ENCODE assay signal across 22 cellular contexts in genomic region chr9:12854218-12854617, GRCh38.
DNase-seq lines count a peak whose midpoint lies in the region; ATAC-seq, FAIRE-seq and TF ChIP-seq lines count a peak whose summit lies in the region.
"Had no signal": no experiment of that assay in that cellular context is flagged by ENCODE, and none has a peak within 500 bp of the region (broad histone marks: within the 10 kb centered on the region; RNA-seq: fewer than 3 reads in every experiment).

No MANE protein-coding gene starts in this region.

- FAIRE-seq in bronchial epithelial cell (lab: Jason Lieb, UNC) = no peak
- FAIRE-seq in GM19239 (lab: Jason Lieb, UNC) = no peak
- FAIRE-seq: GM12892, GM18507 had no signal

- no peaks in the 10 kb centered on the region for H3K27me3 ChIP-seq in bronchial epithelial cell (ENCODE audit: control insufficient read depth, insufficient read depth, low read length)
- H3K27me3 ChIP-seq: BE2C had no signal

- no peaks in the 10 kb centered on the region for H3K36me3 ChIP-seq in bronchial epithelial cell (ENCODE audit: control insufficient read depth, insufficient read depth, low read length)
- H3K36me3 ChIP-seq: BE2C had no signal

- TF ChIP-seq CTCF in bronchial epithelial cell (IDR thresholded peaks at IDR 0.05; ENCODE audit: insufficient read depth, low read length, severe bottlenecking) = no peak

- DNase-seq in ELR (ENCODE audit: low read depth) (peak; percentile 24), bronchial epithelial cell (ENCODE audit: low read depth) (peak; percentile 70), left colon (no peak), CD1c-positive myeloid dendritic cell (ENCODE audit: extremely low spot score) (no peak), GM19239 (ENCODE audit: insufficient read length, low spot score) (no peak)
- DNase-seq: BE2C; Caco-2; CD4-positive, alpha-beta T cell; DMS153; GF-D8; H9; Kasumi-1; NCI-H1092 treated with DMSO at 0.1 percent for 48 hours; NCI-H2081; NCI-H510A treated with DMSO at 0.1 percent for 48 hours; NCI-H774 had no signal

- ATAC-seq in HG03432 (IDR thresholded peaks at IDR 0.05; ENCODE audit: unreplicated experiment) (peak; percentile 68), left colon (peak; percentile 92), HG02840 (IDR thresholded peaks at IDR 0.05; ENCODE audit: low FRiP score, unreplicated experiment) (no peak), GM21576 (IDR thresholded peaks at IDR 0.05; ENCODE audit: unreplicated experiment) (no peak)

- intact Hi-C loops in left colon (cut with DNase I, micrococcal nuclease) = no loop called here

- no peak overlapping the region for H3K4me3 ChIP-seq in bronchial epithelial cell (ENCODE audit: low read depth, low read length)
- H3K4me3 ChIP-seq: PC-9 had no signal

Comparison
In these comparisons a context has a peak if more than half of its experiments do, and no peak if none do; other contexts are left out.
1. DNase-seq: peak in ELR (single experiment) and bronchial epithelial cell (single experiment); none in left colon (0 of 2), CD1c-positive myeloid dendritic cell (single experiment) and GM19239 (single experiment).
2. ATAC-seq: peak in HG03432 (single experiment) and left colon (single experiment); none in HG02840 (single experiment) and GM21576 (single experiment).